In the genomic region with DNA sequence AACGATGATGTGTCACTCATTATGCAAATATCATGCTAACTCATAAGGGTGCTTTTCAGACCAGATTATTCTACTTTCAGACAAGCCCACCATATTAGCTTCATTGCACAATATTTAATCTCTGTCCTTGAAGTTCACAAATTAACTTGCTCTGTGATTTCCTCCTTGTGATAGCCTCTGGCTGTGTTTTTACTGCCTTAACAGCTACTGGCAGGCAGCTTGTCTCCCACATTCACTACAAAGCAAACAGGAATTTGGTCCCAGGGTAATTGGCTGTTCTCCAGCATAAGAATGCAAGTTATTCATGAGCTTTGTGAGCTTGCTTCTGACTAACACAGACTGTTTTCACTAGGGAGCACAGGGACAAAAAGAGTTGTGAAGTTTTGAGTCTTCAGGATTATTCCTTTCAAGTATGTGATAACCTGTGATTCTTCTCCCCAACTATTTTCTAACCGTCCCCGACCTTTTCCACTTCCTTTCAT, we compare ENCODE assay signal across 1 cellular context.
TF ChIP-seq lines count a peak whose summit lies in the region.

No MANE protein-coding gene starts in this region.

TF ChIP-seq in SK-N-SH, 30 proteins besides CTCF, POLR2A, EP300 and RAD21 (continued from another document):
- TF ChIP-seq, protein P1, sequence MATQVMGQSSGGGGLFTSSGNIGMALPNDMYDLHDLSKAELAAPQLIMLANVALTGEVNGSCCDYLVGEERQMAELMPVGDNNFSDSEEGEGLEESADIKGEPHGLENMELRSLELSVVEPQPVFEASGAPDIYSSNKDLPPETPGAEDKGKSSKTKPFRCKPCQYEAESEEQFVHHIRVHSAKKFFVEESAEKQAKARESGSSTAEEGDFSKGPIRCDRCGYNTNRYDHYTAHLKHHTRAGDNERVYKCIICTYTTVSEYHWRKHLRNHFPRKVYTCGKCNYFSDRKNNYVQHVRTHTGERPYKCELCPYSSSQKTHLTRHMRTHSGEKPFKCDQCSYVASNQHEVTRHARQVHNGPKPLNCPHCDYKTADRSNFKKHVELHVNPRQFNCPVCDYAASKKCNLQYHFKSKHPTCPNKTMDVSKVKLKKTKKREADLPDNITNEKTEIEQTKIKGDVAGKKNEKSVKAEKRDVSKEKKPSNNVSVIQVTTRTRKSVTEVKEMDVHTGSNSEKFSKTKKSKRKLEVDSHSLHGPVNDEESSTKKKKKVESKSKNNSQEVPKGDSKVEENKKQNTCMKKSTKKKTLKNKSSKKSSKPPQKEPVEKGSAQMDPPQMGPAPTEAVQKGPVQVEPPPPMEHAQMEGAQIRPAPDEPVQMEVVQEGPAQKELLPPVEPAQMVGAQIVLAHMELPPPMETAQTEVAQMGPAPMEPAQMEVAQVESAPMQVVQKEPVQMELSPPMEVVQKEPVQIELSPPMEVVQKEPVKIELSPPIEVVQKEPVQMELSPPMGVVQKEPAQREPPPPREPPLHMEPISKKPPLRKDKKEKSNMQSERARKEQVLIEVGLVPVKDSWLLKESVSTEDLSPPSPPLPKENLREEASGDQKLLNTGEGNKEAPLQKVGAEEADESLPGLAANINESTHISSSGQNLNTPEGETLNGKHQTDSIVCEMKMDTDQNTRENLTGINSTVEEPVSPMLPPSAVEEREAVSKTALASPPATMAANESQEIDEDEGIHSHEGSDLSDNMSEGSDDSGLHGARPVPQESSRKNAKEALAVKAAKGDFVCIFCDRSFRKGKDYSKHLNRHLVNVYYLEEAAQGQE (IDR thresholded peaks at IDR 0.05; ENCODE audit: low read depth, low read length) = peak; percentile 21; the same call in 1 of the 2 replicates
- peak; percentile 50 for TF ChIP-seq JUND (IDR thresholded peaks at IDR 0.05)
- TF ChIP-seq, protein P2, sequence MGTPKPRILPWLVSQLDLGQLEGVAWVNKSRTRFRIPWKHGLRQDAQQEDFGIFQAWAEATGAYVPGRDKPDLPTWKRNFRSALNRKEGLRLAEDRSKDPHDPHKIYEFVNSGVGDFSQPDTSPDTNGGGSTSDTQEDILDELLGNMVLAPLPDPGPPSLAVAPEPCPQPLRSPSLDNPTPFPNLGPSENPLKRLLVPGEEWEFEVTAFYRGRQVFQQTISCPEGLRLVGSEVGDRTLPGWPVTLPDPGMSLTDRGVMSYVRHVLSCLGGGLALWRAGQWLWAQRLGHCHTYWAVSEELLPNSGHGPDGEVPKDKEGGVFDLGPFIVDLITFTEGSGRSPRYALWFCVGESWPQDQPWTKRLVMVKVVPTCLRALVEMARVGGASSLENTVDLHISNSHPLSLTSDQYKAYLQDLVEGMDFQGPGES (IDR thresholded peaks at IDR 0.05; ENCODE audit: low read depth, low read length) = no peak
- TF ChIP-seq GABPA (IDR thresholded peaks at IDR 0.05; ENCODE audit: low read depth) = no peak
- TF ChIP-seq, protein P3, sequence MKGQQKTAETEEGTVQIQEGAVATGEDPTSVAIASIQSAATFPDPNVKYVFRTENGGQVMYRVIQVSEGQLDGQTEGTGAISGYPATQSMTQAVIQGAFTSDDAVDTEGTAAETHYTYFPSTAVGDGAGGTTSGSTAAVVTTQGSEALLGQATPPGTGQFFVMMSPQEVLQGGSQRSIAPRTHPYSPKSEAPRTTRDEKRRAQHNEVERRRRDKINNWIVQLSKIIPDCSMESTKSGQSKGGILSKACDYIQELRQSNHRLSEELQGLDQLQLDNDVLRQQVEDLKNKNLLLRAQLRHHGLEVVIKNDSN (IDR thresholded peaks at IDR 0.05; ENCODE audit: borderline replicate concordance, low read depth) = no peak
- TF ChIP-seq, protein P4, sequence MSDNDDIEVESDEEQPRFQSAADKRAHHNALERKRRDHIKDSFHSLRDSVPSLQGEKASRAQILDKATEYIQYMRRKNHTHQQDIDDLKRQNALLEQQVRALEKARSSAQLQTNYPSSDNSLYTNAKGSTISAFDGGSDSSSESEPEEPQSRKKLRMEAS (IDR thresholded peaks at IDR 0.05; ENCODE audit: low read depth) = peak; percentile 45; the same call in 1 of the 2 replicates
- TF ChIP-seq NFIC (IDR thresholded peaks at IDR 0.05; ENCODE audit: borderline replicate concordance) = peak; percentile 91
- TF ChIP-seq POLR2AphosphoS5 (IDR thresholded peaks at IDR 0.05; ENCODE audit: low read depth, low read length) = peak; percentile 43; the same call in 1 of the 2 replicates
- TF ChIP-seq TEAD4 (IDR thresholded peaks at IDR 0.05; ENCODE audit: borderline replicate concordance, insufficient read depth) = peak; percentile 72; the same call in 1 of the 2 replicates
- TF ChIP-seq TCF12 (IDR thresholded peaks at IDR 0.05) = peak; percentile 67
- TF ChIP-seq MXI1 (IDR thresholded peaks at IDR 0.05; ENCODE audit: low read depth, low read length) = no peak
